In the genomic region with DNA sequence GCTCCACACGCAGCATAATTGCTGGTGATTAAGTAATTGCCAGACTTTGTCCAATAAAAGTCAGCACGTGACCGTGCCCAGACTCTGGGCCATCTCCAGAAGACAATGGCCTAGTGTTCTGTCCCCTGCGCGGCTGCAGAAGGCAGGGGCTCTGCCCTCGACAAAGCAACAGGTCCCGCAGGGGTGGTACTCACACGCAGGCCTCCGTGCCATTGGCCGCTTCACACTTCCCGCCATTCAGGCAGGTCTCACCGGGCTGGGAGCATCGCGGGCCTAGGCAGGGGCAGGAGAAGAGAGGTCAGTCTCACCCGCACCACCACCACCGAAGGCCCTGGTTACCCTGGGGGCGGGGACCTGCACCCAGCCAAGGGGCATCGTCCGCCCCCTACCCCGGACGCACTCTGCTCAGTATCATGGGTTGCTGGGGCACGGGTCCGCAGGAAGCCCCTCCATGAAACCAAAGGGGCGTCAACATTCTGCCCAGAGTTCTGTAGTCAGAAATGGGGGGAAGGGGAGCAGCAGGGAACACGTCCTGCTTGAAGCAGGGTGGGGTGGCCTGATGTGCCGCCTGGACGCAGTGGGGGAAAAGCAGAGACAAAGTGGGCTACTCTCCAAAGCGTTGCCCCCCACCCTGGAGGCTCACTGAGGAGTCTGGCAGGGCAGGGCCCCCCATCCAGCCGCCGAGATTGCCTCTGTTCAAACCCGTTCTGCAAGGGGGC, we compare ENCODE assay signal across 8 cellular contexts. TPM values are rescaled to one million over a fixed set of nuclear protein-coding genes. Genes with fewer than 3 reads are reported as not detected.
DNase-seq lines count a peak whose midpoint lies in the region; ATAC-seq, FAIRE-seq and TF ChIP-seq lines count a peak whose summit lies in the region.

No MANE protein-coding gene starts in this region.

- H3K9me3 ChIP-seq in left ventricle myocardium inferior (replicated peaks), result no peaks in the 10 kb centered on the region

- peaks cover 86% of the 10 kb centered on the region for H3K4me1 ChIP-seq in left ventricle myocardium inferior

- H3K27ac ChIP-seq in left ventricle myocardium inferior (replicated peaks), result peak overlapping the region; percentile 98

- intact Hi-C loops in left ventricle myocardium inferior (cut with micrococcal nuclease), result no loop called here

- no peak for FAIRE-seq in GM12892 (lab: Jason Lieb, UNC)

- ATAC-seq in WTC11, result no peak
- no peak for ATAC-seq in GM21717 (IDR thresholded peaks at IDR 0.05; ENCODE audit: unreplicated experiment)
- ATAC-seq in HG02642 (IDR thresholded peaks at IDR 0.05; ENCODE audit: poor library complexity, unreplicated experiment), result no peak

- H3K4me1 Mint-ChIP-seq in WTC11 (peaks cover 47% of the 10 kb centered on the region), progenitor cell of endocrine pancreas (ENCODE audit: low read depth) (peaks cover 15% of the 10 kb centered on the region)

- no peaks in the 10 kb centered on the region for H3K27me3 Mint-ChIP-seq in WTC11 (ENCODE audit: low read depth)
- peaks cover 2% of the 10 kb centered on the region for H3K27me3 Mint-ChIP-seq in progenitor cell of endocrine pancreas

- no peaks in the 10 kb centered on the region for H3K36me3 ChIP-seq in left ventricle myocardium inferior

- H3K4me3 ChIP-seq in GM08714 (ENCODE audit: low read length) (peak overlapping the region; percentile 77; the same call in 1 of the 2 replicates), left ventricle myocardium inferior (peak overlapping the region; percentile 98)

- POLR2A ChIA-PET in WTC11 (lab: Charles Lee), result no interaction called here

- H3K4me3 Mint-ChIP-seq in WTC11 (peak overlapping the region; percentile 73), progenitor cell of endocrine pancreas (ENCODE audit: low read depth) (peak overlapping the region; percentile 85)

- H3K36me3 Mint-ChIP-seq in WTC11 (peaks cover 4% of the 10 kb centered on the region; the same call in 1 of the 2 replicates), progenitor cell of endocrine pancreas (ENCODE audit: insufficient read depth) (peaks cover 5% of the 10 kb centered on the region)

- TF ChIP-seq CTCF in WTC11 (IDR thresholded peaks at IDR 0.05), result no peak
- TF ChIP-seq CTCF in left ventricle myocardium inferior (IDR thresholded peaks at IDR 0.05; ENCODE audit: borderline replicate concordance), result no peak
- no peak for TF ChIP-seq CTCF in progenitor cell of endocrine pancreas (IDR thresholded peaks at IDR 0.05; ENCODE audit: unreplicated experiment)

- TF ChIP-seq POLR2A in GM12892 (IDR thresholded peaks at IDR 0.05; ENCODE audit: low read depth, low read length), result no peak

- DNase-seq in WTC11 (ENCODE audit: low spot score) (no peak), left ventricle myocardium inferior (no peak), progenitor cell of endocrine pancreas (ENCODE audit: low spot score, unreplicated experiment) (peak; percentile 43), GM12892 (ENCODE audit: insufficient read length) (no peak), DMS79 (lab: John Stamatoyannopoulos, UW) (no peak)

- no peaks in the 10 kb centered on the region for H3K27me3 ChIP-seq in left ventricle myocardium inferior (ENCODE audit: low read depth)

- H3K9me3 Mint-ChIP-seq in WTC11 (no peaks in the 10 kb centered on the region), progenitor cell of endocrine pancreas (ENCODE audit: low read depth) (no peaks in the 10 kb centered on the region)

- CTCF ChIA-PET in WTC11 (lab: Charles Lee), result no interaction called here

- H3K27ac Mint-ChIP-seq in WTC11 (no peak overlapping the region), progenitor cell of endocrine pancreas (peak overlapping the region; percentile 92)

TF ChIP-seq in WTC11, 78 proteins besides CTCF, POLR2A, EP300 and RAD21:
- TF ChIP-seq, protein P1, sequence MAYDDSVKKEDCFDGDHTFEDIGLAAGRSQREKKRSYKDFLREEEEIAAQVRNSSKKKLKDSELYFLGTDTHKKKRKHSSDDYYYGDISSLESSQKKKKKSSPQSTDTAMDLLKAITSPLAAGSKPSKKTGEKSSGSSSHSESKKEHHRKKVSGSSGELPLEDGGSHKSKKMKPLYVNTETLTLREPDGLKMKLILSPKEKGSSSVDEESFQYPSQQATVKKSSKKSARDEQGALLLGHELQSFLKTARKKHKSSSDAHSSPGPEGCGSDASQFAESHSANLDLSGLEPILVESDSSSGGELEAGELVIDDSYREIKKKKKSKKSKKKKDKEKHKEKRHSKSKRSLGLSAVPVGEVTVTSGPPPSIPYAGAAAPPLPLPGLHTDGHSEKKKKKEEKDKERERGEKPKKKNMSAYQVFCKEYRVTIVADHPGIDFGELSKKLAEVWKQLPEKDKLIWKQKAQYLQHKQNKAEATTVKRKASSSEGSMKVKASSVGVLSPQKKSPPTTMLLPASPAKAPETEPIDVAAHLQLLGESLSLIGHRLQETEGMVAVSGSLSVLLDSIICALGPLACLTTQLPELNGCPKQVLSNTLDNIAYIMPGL (CRISPR knock-in tag; IDR thresholded peaks at IDR 0.05), result peak; percentile 32; the same call in 1 of the 2 replicates
- TF ChIP-seq SMAD4 (CRISPR knock-in tag; IDR thresholded peaks at IDR 0.05), result no peak
- TF ChIP-seq, protein P2, sequence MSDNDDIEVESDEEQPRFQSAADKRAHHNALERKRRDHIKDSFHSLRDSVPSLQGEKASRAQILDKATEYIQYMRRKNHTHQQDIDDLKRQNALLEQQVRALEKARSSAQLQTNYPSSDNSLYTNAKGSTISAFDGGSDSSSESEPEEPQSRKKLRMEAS (CRISPR knock-in tag; IDR thresholded peaks at IDR 0.05), result peak; percentile 59; the same call in 1 of the 2 replicates
- TF ChIP-seq FOXJ3 (CRISPR knock-in tag; IDR thresholded peaks at IDR 0.05; ENCODE audit: borderline replicate concordance), result no peak
- TF ChIP-seq, protein P3, sequence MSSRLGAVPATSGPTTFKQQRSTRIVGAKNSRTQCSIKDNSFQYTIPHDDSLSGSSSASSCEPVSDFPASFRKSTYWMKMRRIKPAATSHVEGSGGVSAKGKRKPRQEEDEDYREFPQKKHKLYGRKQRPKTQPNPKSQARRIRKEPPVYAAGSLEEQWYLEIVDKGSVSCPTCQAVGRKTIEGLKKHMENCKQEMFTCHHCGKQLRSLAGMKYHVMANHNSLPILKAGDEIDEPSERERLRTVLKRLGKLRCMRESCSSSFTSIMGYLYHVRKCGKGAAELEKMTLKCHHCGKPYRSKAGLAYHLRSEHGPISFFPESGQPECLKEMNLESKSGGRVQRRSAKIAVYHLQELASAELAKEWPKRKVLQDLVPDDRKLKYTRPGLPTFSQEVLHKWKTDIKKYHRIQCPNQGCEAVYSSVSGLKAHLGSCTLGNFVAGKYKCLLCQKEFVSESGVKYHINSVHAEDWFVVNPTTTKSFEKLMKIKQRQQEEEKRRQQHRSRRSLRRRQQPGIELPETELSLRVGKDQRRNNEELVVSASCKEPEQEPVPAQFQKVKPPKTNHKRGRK (CRISPR knock-in tag; IDR thresholded peaks at IDR 0.05; ENCODE audit: borderline replicate concordance), result no peak
- TF ChIP-seq EMX1 (CRISPR knock-in tag; IDR thresholded peaks at IDR 0.05), result no peak
- TF ChIP-seq, protein P4, sequence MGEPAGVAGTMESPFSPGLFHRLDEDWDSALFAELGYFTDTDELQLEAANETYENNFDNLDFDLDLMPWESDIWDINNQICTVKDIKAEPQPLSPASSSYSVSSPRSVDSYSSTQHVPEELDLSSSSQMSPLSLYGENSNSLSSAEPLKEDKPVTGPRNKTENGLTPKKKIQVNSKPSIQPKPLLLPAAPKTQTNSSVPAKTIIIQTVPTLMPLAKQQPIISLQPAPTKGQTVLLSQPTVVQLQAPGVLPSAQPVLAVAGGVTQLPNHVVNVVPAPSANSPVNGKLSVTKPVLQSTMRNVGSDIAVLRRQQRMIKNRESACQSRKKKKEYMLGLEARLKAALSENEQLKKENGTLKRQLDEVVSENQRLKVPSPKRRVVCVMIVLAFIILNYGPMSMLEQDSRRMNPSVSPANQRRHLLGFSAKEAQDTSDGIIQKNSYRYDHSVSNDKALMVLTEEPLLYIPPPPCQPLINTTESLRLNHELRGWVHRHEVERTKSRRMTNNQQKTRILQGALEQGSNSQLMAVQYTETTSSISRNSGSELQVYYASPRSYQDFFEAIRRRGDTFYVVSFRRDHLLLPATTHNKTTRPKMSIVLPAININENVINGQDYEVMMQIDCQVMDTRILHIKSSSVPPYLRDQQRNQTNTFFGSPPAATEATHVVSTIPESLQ (CRISPR knock-in tag; IDR thresholded peaks at IDR 0.05), result no peak
- no peak for TF ChIP-seq ZNF121 (CRISPR knock-in tag; IDR thresholded peaks at IDR 0.05)
- TF ChIP-seq, protein P5, sequence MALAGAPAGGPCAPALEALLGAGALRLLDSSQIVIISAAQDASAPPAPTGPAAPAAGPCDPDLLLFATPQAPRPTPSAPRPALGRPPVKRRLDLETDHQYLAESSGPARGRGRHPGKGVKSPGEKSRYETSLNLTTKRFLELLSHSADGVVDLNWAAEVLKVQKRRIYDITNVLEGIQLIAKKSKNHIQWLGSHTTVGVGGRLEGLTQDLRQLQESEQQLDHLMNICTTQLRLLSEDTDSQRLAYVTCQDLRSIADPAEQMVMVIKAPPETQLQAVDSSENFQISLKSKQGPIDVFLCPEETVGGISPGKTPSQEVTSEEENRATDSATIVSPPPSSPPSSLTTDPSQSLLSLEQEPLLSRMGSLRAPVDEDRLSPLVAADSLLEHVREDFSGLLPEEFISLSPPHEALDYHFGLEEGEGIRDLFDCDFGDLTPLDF (CRISPR knock-in tag; IDR thresholded peaks at IDR 0.05), result 0 out of 2 replicates have a peak, but pooled peaks have one; percentile 56
- TF ChIP-seq FOXP1 (CRISPR knock-in tag; IDR thresholded peaks at IDR 0.05; ENCODE audit: borderline replicate concordance), result peak; percentile 18; the same call in 1 of the 2 replicates

RNA-seq across cellular contexts. Expression of a gene that starts 1.9 kb away (rescaled TPM):
- total RNA-seq in WTC11 (2021) (76.7 to 95.6 TPM (median 79.2 TPM) in 3 replicates), left ventricle myocardium inferior (17.6 TPM), progenitor cell of endocrine pancreas (109 and 130 TPM in 2 replicates)
- 2.1 TPM for polyA plus RNA-seq in GM12892 (2012; ENCODE audit: missing spikeins)
